ENCODE assay signal across 1 cellular context in the genomic region with DNA sequence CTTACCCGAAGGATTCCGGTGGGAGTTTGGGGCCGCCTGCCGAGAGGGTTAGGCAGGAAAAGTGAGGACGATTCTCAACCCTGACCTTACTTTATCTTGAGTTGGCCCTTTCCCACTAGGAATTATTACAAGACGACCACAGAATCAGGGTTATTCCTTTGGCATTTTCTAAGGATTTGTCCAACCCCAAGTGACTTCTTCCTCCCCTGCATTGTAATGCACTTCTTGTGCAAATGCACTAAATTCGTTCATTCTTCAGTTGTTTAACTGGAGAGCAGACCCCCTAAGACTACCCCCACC.
TF ChIP-seq lines count a peak whose summit lies in the region.

No MANE protein-coding gene starts in this region.

TF ChIP-seq in K562, 482 proteins besides CTCF, POLR2A, EP300 and RAD21 (continued from another document and continues in another):
- TF ChIP-seq CREB1 (IDR thresholded peaks at IDR 0.05) (no peak), CREB1 (CRISPR knock-in tag; IDR thresholded peaks at IDR 0.05) (no peak), JUNB (CRISPR knock-in tag; conservative IDR thresholded peaks at IDR 0.05) (no peak), MYC (IDR thresholded peaks at IDR 0.05; ENCODE audit: low read depth, low read length) (no peak), MYC (CRISPR knock-in tag; IDR thresholded peaks at IDR 0.05; ENCODE audit: borderline replicate concordance, low read depth) (no peak), TCF3 (CRISPR knock-in tag; IDR thresholded peaks at IDR 0.05) (no peak), SIRT6 (IDR thresholded peaks at IDR 0.05; ENCODE audit: low read depth, low read length) (no peak), STAT5B (CRISPR knock-in tag; IDR thresholded peaks at IDR 0.05) (no peak), ERF (CRISPR knock-in tag; IDR thresholded peaks at IDR 0.05) (0 out of 2 replicates have a peak, but pooled peaks have one; percentile 22), TEAD4 (IDR thresholded peaks at IDR 0.05; ENCODE audit: low read length) (no peak), TEAD4 (CRISPR knock-in tag; IDR thresholded peaks at IDR 0.05; ENCODE audit: borderline replicate concordance) (no peak), HDAC6 (IDR thresholded peaks at IDR 0.05; ENCODE audit: low read depth, low read length) (no peak), BRF1 (IDR thresholded peaks at IDR 0.05; ENCODE audit: borderline replicate concordance, extremely low read depth, insufficient read length) (no peak), U2AF2 (optimal IDR thresholded peaks at IDR 0.05; ENCODE audit: low read depth, low read length) (no peak), ZNF57 (CRISPR knock-in tag; IDR thresholded peaks at IDR 0.05) (no peak), NBN (IDR thresholded peaks at IDR 0.05; ENCODE audit: low read depth) (no peak), COPS2 (conservative IDR thresholded peaks at IDR 0.05) (no peak), ZNF436 (CRISPR knock-in tag; IDR thresholded peaks at IDR 0.05) (no peak), SNIP1 (IDR thresholded peaks at IDR 0.05; ENCODE audit: low read depth) (no peak), CTBP1 (IDR thresholded peaks at IDR 0.05; ENCODE audit: borderline replicate concordance) (no peak), NFXL1 (CRISPR knock-in tag; IDR thresholded peaks at IDR 0.05) (no peak), SAP30 (IDR thresholded peaks at IDR 0.05; ENCODE audit: borderline replicate concordance, insufficient read depth, low read depth, low read length, poor library complexity, severe bottlenecking) (no peak), SMARCA5 (IDR thresholded peaks at IDR 0.05) (no peak), PHF8 (IDR thresholded peaks at IDR 0.05; ENCODE audit: borderline replicate concordance, low read length) (no peak)
- TF ChIP-seq, protein P1, sequence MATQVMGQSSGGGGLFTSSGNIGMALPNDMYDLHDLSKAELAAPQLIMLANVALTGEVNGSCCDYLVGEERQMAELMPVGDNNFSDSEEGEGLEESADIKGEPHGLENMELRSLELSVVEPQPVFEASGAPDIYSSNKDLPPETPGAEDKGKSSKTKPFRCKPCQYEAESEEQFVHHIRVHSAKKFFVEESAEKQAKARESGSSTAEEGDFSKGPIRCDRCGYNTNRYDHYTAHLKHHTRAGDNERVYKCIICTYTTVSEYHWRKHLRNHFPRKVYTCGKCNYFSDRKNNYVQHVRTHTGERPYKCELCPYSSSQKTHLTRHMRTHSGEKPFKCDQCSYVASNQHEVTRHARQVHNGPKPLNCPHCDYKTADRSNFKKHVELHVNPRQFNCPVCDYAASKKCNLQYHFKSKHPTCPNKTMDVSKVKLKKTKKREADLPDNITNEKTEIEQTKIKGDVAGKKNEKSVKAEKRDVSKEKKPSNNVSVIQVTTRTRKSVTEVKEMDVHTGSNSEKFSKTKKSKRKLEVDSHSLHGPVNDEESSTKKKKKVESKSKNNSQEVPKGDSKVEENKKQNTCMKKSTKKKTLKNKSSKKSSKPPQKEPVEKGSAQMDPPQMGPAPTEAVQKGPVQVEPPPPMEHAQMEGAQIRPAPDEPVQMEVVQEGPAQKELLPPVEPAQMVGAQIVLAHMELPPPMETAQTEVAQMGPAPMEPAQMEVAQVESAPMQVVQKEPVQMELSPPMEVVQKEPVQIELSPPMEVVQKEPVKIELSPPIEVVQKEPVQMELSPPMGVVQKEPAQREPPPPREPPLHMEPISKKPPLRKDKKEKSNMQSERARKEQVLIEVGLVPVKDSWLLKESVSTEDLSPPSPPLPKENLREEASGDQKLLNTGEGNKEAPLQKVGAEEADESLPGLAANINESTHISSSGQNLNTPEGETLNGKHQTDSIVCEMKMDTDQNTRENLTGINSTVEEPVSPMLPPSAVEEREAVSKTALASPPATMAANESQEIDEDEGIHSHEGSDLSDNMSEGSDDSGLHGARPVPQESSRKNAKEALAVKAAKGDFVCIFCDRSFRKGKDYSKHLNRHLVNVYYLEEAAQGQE (CRISPR knock-in tag; IDR thresholded peaks at IDR 0.05; ENCODE audit: low read depth): no peak
- TF ChIP-seq, protein P2, sequence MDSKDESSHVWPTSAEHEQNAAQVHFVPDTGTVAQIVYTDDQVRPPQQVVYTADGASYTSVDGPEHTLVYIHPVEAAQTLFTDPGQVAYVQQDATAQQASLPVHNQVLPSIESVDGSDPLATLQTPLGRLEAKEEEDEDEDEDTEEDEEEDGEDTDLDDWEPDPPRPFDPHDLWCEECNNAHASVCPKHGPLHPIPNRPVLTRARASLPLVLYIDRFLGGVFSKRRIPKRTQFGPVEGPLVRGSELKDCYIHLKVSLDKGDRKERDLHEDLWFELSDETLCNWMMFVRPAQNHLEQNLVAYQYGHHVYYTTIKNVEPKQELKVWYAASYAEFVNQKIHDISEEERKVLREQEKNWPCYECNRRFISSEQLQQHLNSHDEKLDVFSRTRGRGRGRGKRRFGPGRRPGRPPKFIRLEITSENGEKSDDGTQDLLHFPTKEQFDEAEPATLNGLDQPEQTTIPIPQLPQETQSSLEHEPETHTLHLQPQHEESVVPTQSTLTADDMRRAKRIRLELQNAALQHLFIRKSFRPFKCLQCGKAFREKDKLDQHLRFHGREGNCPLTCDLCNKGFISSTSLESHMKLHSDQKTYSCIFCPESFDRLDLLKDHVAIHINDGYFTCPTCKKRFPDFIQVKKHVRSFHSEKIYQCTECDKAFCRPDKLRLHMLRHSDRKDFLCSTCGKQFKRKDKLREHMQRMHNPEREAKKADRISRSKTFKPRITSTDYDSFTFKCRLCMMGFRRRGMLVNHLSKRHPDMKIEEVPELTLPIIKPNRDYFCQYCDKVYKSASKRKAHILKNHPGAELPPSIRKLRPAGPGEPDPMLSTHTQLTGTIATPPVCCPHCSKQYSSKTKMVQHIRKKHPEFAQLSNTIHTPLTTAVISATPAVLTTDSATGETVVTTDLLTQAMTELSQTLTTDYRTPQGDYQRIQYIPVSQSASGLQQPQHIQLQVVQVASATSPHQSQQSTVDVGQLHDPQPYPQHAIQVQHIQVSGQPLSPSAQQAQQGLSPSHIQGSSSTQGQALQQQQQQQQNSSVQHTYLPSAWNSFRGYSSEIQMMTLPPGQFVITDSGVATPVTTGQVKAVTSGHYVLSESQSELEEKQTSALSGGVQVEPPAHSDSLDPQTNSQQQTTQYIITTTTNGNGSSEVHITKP (IDR thresholded peaks at IDR 0.05; ENCODE audit: partially characterized antibody): no peak
- TF ChIP-seq, protein P3, sequence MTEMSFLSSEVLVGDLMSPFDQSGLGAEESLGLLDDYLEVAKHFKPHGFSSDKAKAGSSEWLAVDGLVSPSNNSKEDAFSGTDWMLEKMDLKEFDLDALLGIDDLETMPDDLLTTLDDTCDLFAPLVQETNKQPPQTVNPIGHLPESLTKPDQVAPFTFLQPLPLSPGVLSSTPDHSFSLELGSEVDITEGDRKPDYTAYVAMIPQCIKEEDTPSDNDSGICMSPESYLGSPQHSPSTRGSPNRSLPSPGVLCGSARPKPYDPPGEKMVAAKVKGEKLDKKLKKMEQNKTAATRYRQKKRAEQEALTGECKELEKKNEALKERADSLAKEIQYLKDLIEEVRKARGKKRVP (CRISPR knock-in tag; IDR thresholded peaks at IDR 0.05): 0 out of 2 replicates have a peak, but pooled peaks have one; percentile 0
- TF ChIP-seq, protein P4, sequence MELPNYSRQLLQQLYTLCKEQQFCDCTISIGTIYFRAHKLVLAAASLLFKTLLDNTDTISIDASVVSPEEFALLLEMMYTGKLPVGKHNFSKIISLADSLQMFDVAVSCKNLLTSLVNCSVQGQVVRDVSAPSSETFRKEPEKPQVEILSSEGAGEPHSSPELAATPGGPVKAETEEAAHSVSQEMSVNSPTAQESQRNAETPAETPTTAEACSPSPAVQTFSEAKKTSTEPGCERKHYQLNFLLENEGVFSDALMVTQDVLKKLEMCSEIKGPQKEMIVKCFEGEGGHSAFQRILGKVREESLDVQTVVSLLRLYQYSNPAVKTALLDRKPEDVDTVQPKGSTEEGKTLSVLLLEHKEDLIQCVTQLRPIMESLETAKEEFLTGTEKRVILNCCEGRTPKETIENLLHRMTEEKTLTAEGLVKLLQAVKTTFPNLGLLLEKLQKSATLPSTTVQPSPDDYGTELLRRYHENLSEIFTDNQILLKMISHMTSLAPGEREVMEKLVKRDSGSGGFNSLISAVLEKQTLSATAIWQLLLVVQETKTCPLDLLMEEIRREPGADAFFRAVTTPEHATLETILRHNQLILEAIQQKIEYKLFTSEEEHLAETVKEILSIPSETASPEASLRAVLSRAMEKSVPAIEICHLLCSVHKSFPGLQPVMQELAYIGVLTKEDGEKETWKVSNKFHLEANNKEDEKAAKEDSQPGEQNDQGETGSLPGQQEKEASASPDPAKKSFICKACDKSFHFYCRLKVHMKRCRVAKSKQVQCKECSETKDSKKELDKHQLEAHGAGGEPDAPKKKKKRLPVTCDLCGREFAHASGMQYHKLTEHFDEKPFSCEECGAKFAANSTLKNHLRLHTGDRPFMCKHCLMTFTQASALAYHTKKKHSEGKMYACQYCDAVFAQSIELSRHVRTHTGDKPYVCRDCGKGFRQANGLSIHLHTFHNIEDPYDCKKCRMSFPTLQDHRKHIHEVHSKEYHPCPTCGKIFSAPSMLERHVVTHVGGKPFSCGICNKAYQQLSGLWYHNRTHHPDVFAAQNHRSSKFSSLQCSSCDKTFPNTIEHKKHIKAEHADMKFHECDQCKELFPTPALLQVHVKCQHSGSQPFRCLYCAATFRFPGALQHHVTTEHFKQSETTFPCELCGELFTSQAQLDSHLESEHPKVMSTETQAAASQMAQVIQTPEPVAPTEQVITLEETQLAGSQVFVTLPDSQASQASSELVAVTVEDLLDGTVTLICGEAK (IDR thresholded peaks at IDR 0.05): peak; percentile 54; the same call in 1 of the 2 replicates
- TF ChIP-seq, protein P4 (CRISPR knock-in tag; IDR thresholded peaks at IDR 0.05): no peak
- TF ChIP-seq, protein P5, sequence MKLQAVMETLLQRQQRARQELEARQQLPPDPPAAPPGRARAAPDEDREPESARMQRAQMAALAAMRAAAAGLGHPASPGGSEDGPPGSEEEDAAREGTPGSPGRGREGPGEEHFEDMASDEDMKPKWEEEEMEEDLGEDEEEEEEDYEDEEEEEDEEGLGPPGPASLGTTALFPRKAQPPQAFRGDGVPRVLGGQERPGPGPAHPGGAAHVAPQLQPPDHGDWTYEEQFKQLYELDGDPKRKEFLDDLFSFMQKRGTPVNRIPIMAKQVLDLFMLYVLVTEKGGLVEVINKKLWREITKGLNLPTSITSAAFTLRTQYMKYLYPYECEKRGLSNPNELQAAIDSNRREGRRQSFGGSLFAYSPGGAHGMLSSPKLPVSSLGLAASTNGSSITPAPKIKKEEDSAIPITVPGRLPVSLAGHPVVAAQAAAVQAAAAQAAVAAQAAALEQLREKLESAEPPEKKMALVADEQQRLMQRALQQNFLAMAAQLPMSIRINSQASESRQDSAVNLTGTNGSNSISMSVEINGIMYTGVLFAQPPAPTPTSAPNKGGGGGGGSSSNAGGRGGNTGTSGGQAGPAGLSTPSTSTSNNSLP (IDR thresholded peaks at IDR 0.05; ENCODE audit: borderline replicate concordance, low read depth, low read length): no peak
- TF ChIP-seq, protein P6, sequence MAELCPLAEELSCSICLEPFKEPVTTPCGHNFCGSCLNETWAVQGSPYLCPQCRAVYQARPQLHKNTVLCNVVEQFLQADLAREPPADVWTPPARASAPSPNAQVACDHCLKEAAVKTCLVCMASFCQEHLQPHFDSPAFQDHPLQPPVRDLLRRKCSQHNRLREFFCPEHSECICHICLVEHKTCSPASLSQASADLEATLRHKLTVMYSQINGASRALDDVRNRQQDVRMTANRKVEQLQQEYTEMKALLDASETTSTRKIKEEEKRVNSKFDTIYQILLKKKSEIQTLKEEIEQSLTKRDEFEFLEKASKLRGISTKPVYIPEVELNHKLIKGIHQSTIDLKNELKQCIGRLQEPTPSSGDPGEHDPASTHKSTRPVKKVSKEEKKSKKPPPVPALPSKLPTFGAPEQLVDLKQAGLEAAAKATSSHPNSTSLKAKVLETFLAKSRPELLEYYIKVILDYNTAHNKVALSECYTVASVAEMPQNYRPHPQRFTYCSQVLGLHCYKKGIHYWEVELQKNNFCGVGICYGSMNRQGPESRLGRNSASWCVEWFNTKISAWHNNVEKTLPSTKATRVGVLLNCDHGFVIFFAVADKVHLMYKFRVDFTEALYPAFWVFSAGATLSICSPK (IDR thresholded peaks at IDR 0.05; ENCODE audit: borderline replicate concordance): no peak
- TF ChIP-seq, protein P7, sequence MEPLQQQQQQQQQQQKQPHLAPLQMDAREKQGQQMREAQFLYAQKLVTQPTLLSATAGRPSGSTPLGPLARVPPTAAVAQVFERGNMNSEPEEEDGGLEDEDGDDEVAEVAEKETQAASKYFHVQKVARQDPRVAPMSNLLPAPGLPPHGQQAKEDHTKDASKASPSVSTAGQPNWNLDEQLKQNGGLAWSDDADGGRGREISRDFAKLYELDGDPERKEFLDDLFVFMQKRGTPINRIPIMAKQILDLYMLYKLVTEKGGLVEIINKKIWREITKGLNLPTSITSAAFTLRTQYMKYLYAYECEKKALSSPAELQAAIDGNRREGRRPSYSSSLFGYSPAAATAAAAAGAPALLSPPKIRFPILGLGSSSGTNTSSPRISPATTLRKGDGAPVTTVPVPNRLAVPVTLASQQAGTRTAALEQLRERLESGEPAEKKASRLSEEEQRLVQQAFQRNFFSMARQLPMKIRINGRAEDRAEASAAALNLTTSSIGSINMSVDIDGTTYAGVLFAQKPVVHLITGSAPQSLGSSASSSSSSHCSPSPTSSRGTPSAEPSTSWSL (CRISPR knock-in tag; IDR thresholded peaks at IDR 0.05; ENCODE audit: borderline replicate concordance): no peak
